Comparison of ENCODE assay signal across 1 cellular context in genomic region chr7:92427193-92427592, GRCh38.
TF ChIP-seq lines count a peak whose summit lies in the region.

No MANE protein-coding gene starts in this region.

TF ChIP-seq in K562, 482 proteins besides CTCF, POLR2A, EP300 and RAD21 (continued from another document and continues in another):
- TF ChIP-seq ZNF592 (IDR thresholded peaks at IDR 0.05) (peak; percentile 92), NKRF (IDR thresholded peaks at IDR 0.05; ENCODE audit: borderline replicate concordance) (no peak), U2AF1 (optimal IDR thresholded peaks at IDR 0.05; ENCODE audit: low read depth, low read length) (no peak), JUND (IDR thresholded peaks at IDR 0.05; ENCODE audit: borderline replicate concordance, low read depth, low read length) (no peak), JUND (tag; IDR thresholded peaks at IDR 0.05; ENCODE audit: borderline replicate concordance, low read depth, low read length) (no peak), FOXJ2 (tag; IDR thresholded peaks at IDR 0.05) (no peak), MEF2D (tag; conservative IDR thresholded peaks at IDR 0.05; ENCODE audit: low read depth) (peak; percentile 70), FOXA3 (CRISPR knock-in tag; conservative IDR thresholded peaks at IDR 0.05 in 1 of 2, IDR thresholded peaks at IDR 0.05 in 1 of 2) (no peak), C11orf30 (IDR thresholded peaks at IDR 0.05; ENCODE audit: low read depth) (no peak), HMBOX1 (IDR thresholded peaks at IDR 0.05) (no peak), PTBP1 (IDR thresholded peaks at IDR 0.05; ENCODE audit: low read depth, low read length) (no peak), ZNF239 (CRISPR knock-in tag; IDR thresholded peaks at IDR 0.05) (no peak), FOXO4 (CRISPR knock-in tag; IDR thresholded peaks at IDR 0.05) (no peak), MTA1 (IDR thresholded peaks at IDR 0.05; ENCODE audit: borderline replicate concordance) (no peak), KDM1A (IDR thresholded peaks at IDR 0.05) (no peak), LCOR (CRISPR knock-in tag; IDR thresholded peaks at IDR 0.05) (no peak), ARID2 (IDR thresholded peaks at IDR 0.05) (no peak), ZNF444 (CRISPR knock-in tag; IDR thresholded peaks at IDR 0.05) (no peak), ERF (CRISPR knock-in tag; IDR thresholded peaks at IDR 0.05) (no peak), TAF1 (IDR thresholded peaks at IDR 0.05; ENCODE audit: control insufficient read depth, extremely low read depth, insufficient read depth, low read length, severe bottlenecking) (no peak), RCOR1 (IDR thresholded peaks at IDR 0.05; ENCODE audit: borderline replicate concordance in 1 of 2, low read depth in 2 of 2, low read length in 2 of 2) (no peak), NR3C1 (CRISPR knock-in tag; IDR thresholded peaks at IDR 0.05) (no peak), HDAC3 (IDR thresholded peaks at IDR 0.05; ENCODE audit: borderline replicate concordance, partially characterized antibody) (no peak), TOE1 (IDR thresholded peaks at IDR 0.05; ENCODE audit: borderline replicate concordance) (no peak), TOE1 (CRISPR knock-in tag; IDR thresholded peaks at IDR 0.05; ENCODE audit: borderline replicate concordance, low read depth) (no peak), PHB (CRISPR knock-in tag; IDR thresholded peaks at IDR 0.05) (no peak), KDM4B (IDR thresholded peaks at IDR 0.05; ENCODE audit: borderline replicate concordance in 2 of 2, low read depth in 1 of 2) (no peak), SUPT5H (IDR thresholded peaks at IDR 0.05) (no peak), NFIC (IDR thresholded peaks at IDR 0.05) (no peak), STAT5B (CRISPR knock-in tag; IDR thresholded peaks at IDR 0.05) (no peak), KLF10 (CRISPR knock-in tag; IDR thresholded peaks at IDR 0.05) (no peak), ZNF184 (CRISPR knock-in tag; IDR thresholded peaks at IDR 0.05) (no peak), PHTF2 (CRISPR knock-in tag; IDR thresholded peaks at IDR 0.05) (no peak), NFATC3 (IDR thresholded peaks at IDR 0.05) (no peak), POLR2AphosphoS2 (IDR thresholded peaks at IDR 0.05; ENCODE audit: low read length) (no peak), SMARCC2 (IDR thresholded peaks at IDR 0.05; ENCODE audit: low read depth) (no peak), SRSF7 (optimal IDR thresholded peaks at IDR 0.05; ENCODE audit: low read depth, low read length) (no peak), NBN (IDR thresholded peaks at IDR 0.05; ENCODE audit: low read depth) (no peak), COPS2 (conservative IDR thresholded peaks at IDR 0.05) (no peak), ETV6 (IDR thresholded peaks at IDR 0.05; ENCODE audit: borderline replicate concordance in 1 of 2, low read depth in 2 of 2, low read length in 1 of 2) (no peak), ETV6 (CRISPR knock-in tag; IDR thresholded peaks at IDR 0.05; ENCODE audit: borderline replicate concordance) (no peak), MAZ (CRISPR knock-in tag; conservative IDR thresholded peaks at IDR 0.05 in 1 of 2, IDR thresholded peaks at IDR 0.05 in 1 of 2) (no peak), GTF2E2 (tag; IDR thresholded peaks at IDR 0.05) (no peak), PCBP2 (IDR thresholded peaks at IDR 0.05; ENCODE audit: low read depth, low read length, poor library complexity, severe bottlenecking) (no peak), GMEB1 (CRISPR knock-in tag; IDR thresholded peaks at IDR 0.05) (no peak), PYGO2 (tag; IDR thresholded peaks at IDR 0.05) (peak; percentile 70), CEBPG (CRISPR knock-in tag; IDR thresholded peaks at IDR 0.05) (no peak), CEBPG (tag; conservative IDR thresholded peaks at IDR 0.05 in 1 of 2, IDR thresholded peaks at IDR 0.05 in 1 of 2) (no peak), SNRNP70 (optimal IDR thresholded peaks at IDR 0.05; ENCODE audit: low read depth, low read length) (no peak), ZNF311 (CRISPR knock-in tag; IDR thresholded peaks at IDR 0.05) (no peak), FOXM1 (IDR thresholded peaks at IDR 0.05; ENCODE audit: low read depth) (no peak), FOXM1 (CRISPR knock-in tag; IDR thresholded peaks at IDR 0.05; ENCODE audit: low read depth) (no peak), ZNF778 (CRISPR knock-in tag; IDR thresholded peaks at IDR 0.05) (no peak), HSF4 (CRISPR knock-in tag; IDR thresholded peaks at IDR 0.05; ENCODE audit: borderline replicate concordance) (no peak), FOS (IDR thresholded peaks at IDR 0.05; ENCODE audit: extremely low read depth, insufficient read length) (no peak), ZNF644 (tag; IDR thresholded peaks at IDR 0.05; ENCODE audit: low read depth) (no peak), HNRNPK (IDR thresholded peaks at IDR 0.05; ENCODE audit: low read depth, low read length, poor library complexity, severe bottlenecking) (no peak), ILK (tag; IDR thresholded peaks at IDR 0.05; ENCODE audit: borderline replicate concordance, low read depth) (0 out of 2 replicates have a peak, but pooled peaks have one; percentile 34), ZNF347 (CRISPR knock-in tag; IDR thresholded peaks at IDR 0.05; ENCODE audit: low read depth) (no peak), ESRRA (IDR thresholded peaks at IDR 0.05; ENCODE audit: borderline replicate concordance, low read depth) (no peak), TCF7L2 (IDR thresholded peaks at IDR 0.05; ENCODE audit: low read depth, low read length) (no peak), CBX1 (IDR thresholded peaks at IDR 0.05; ENCODE audit: low read depth) (no peak), TSC22D4 (tag; IDR thresholded peaks at IDR 0.05) (no peak), NR4A1 (CRISPR knock-in tag; IDR thresholded peaks at IDR 0.05) (no peak), NR4A1 (tag; IDR thresholded peaks at IDR 0.05) (peak; percentile 73), TCFL5 (CRISPR knock-in tag; conservative IDR thresholded peaks at IDR 0.05) (no peak), ILF3 (IDR thresholded peaks at IDR 0.05; ENCODE audit: borderline replicate concordance) (no peak)
- TF ChIP-seq, protein P1, sequence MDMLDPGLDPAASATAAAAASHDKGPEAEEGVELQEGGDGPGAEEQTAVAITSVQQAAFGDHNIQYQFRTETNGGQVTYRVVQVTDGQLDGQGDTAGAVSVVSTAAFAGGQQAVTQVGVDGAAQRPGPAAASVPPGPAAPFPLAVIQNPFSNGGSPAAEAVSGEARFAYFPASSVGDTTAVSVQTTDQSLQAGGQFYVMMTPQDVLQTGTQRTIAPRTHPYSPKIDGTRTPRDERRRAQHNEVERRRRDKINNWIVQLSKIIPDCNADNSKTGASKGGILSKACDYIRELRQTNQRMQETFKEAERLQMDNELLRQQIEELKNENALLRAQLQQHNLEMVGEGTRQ (CRISPR knock-in tag; IDR thresholded peaks at IDR 0.05), result no peak
- TF ChIP-seq, protein P2, sequence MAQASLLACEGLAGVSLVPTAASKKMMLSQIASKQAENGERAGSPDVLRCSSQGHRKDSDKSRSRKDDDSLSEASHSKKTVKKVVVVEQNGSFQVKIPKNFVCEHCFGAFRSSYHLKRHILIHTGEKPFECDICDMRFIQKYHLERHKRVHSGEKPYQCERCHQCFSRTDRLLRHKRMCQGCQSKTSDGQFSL (CRISPR knock-in tag; IDR thresholded peaks at IDR 0.05), result no peak
- TF ChIP-seq, protein P2 (tag; IDR thresholded peaks at IDR 0.05), result peak in 1 of 2 experiments; percentile 81; a peak in 1 of 4 replicates
- TF ChIP-seq, protein P3, sequence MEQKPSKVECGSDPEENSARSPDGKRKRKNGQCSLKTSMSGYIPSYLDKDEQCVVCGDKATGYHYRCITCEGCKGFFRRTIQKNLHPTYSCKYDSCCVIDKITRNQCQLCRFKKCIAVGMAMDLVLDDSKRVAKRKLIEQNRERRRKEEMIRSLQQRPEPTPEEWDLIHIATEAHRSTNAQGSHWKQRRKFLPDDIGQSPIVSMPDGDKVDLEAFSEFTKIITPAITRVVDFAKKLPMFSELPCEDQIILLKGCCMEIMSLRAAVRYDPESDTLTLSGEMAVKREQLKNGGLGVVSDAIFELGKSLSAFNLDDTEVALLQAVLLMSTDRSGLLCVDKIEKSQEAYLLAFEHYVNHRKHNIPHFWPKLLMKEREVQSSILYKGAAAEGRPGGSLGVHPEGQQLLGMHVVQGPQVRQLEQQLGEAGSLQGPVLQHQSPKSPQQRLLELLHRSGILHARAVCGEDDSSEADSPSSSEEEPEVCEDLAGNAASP (IDR thresholded peaks at IDR 0.05), result no peak
- TF ChIP-seq, protein P4, sequence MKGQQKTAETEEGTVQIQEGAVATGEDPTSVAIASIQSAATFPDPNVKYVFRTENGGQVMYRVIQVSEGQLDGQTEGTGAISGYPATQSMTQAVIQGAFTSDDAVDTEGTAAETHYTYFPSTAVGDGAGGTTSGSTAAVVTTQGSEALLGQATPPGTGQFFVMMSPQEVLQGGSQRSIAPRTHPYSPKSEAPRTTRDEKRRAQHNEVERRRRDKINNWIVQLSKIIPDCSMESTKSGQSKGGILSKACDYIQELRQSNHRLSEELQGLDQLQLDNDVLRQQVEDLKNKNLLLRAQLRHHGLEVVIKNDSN (CRISPR knock-in tag; IDR thresholded peaks at IDR 0.05), result no peak
